ENCODE assay signal across 16 cellular contexts in genomic region chr6:114714836-114715507, GRCh38.
A peak's percentile ranks its signal among the peaks of the same experiment; 100 is the strongest.
DNase-seq lines count a peak whose midpoint lies in the region; ATAC-seq lines count a peak whose summit lies in the region.
"Had no signal": no experiment of that assay in that cellular context is flagged by ENCODE, and none has a peak within 500 bp of the region (broad histone marks: within the 10 kb centered on the region; RNA-seq: fewer than 3 reads in every experiment).

No MANE protein-coding gene starts in this region.

- no peak overlapping the region for H3K27ac Mint-ChIP-seq in effector memory CD8-positive, alpha-beta T cell
- H3K27ac Mint-ChIP-seq: activated naive CD4-positive, alpha-beta T cell treated with anti-CD3 and anti-CD28 coated beads, Interleukin-2, amount 50 U/mL, for 24 hours; stimulated activated naive B cell treated with anti-CD40 and anti-IgM and Interleukin-4, amounts not matched to agents 10 μg/mL and 1 μg/mL and 100 μg/mL, for 72 hours had no signal

- DNase-seq in NCI-H128 (lab: John Stamatoyannopoulos, UW; ENCODE audit: unreplicated experiment): no peak
- DNase-seq in posterior cingulate gyrus: no peak
- DNase-seq in effector memory CD8-positive, alpha-beta T cell: no peak
- no peak for DNase-seq in NOMO-1 treated with DMSO at 0.1 percent for 48 hours (lab: John Stamatoyannopoulos, UW; ENCODE audit: unreplicated experiment)
- DNase-seq: activated CD8-positive, alpha-beta memory T cell treated with anti-CD3 and anti-CD28 coated beads for 24 hours; AML-193; caudate nucleus; DND-41; NCI-H187; stimulated activated CD4-positive, alpha-beta T cell treated with anti-CD3 and anti-CD28 coated beads, Interleukin-2, amount 100 ng/mL, for 48 hours; stimulated activated naive B cell treated with anti-CD40 and anti-IgM and Interleukin-4, amounts not matched to agents 10 μg/mL and 1 μg/mL and 100 μg/mL, for 72 hours had no signal

- H3K9me3 Mint-ChIP-seq in effector memory CD8-positive, alpha-beta T cell: peaks cover 15 to 20% of the 10 kb centered on the region in 2 donors
- H3K9me3 Mint-ChIP-seq: activated naive CD4-positive, alpha-beta T cell treated with anti-CD3 and anti-CD28 coated beads, Interleukin-2, amount 50 U/mL, for 24 hours had no signal

- no peaks in the 10 kb centered on the region for H3K27me3 Mint-ChIP-seq in effector memory CD8-positive, alpha-beta T cell
- H3K27me3 Mint-ChIP-seq: activated naive CD4-positive, alpha-beta T cell treated with anti-CD3 and anti-CD28 coated beads, Interleukin-2, amount 50 U/mL, for 24 hours; stimulated activated naive B cell treated with anti-CD40 and anti-IgM and Interleukin-4, amounts not matched to agents 10 μg/mL and 1 μg/mL and 100 μg/mL, for 72 hours had no signal

- intact Hi-C loops in posterior cingulate gyrus (cut with DNase I): no loop called here

- no peaks in the 10 kb centered on the region for H3K4me1 Mint-ChIP-seq in effector memory CD8-positive, alpha-beta T cell (ENCODE audit: low read depth in 2 of 2)
- H3K4me1 Mint-ChIP-seq: activated naive CD4-positive, alpha-beta T cell treated with anti-CD3 and anti-CD28 coated beads, Interleukin-2, amount 50 U/mL, for 24 hours; stimulated activated naive B cell treated with anti-CD40 and anti-IgM and Interleukin-4, amounts not matched to agents 10 μg/mL and 1 μg/mL and 100 μg/mL, for 72 hours had no signal

- no peaks in the 10 kb centered on the region for H3K36me3 Mint-ChIP-seq in effector memory CD8-positive, alpha-beta T cell (ENCODE audit: insufficient read depth)
- H3K36me3 Mint-ChIP-seq: activated naive CD4-positive, alpha-beta T cell treated with anti-CD3 and anti-CD28 coated beads, Interleukin-2, amount 50 U/mL, for 24 hours; stimulated activated naive B cell treated with anti-CD40 and anti-IgM and Interleukin-4, amounts not matched to agents 10 μg/mL and 1 μg/mL and 100 μg/mL, for 72 hours had no signal

- peak; percentile 32 for ATAC-seq in GM18519 (IDR thresholded peaks at IDR 0.05; ENCODE audit: low FRiP score, unreplicated experiment)
- peak; percentile 46 for ATAC-seq in GM21381 (IDR thresholded peaks at IDR 0.05; ENCODE audit: unreplicated experiment)
- peak; percentile 49 for ATAC-seq in HG02884 (IDR thresholded peaks at IDR 0.05; ENCODE audit: unreplicated experiment)
- peak; percentile 35 for ATAC-seq in HG03565 (IDR thresholded peaks at IDR 0.05; ENCODE audit: unreplicated experiment)
- no peak for ATAC-seq in effector memory CD8-positive, alpha-beta T cell (replicated peaks)

- no peak overlapping the region for H3K4me3 Mint-ChIP-seq in effector memory CD8-positive, alpha-beta T cell
- H3K4me3 Mint-ChIP-seq: activated naive CD4-positive, alpha-beta T cell treated with anti-CD3 and anti-CD28 coated beads, Interleukin-2, amount 50 U/mL, for 24 hours; stimulated activated naive B cell treated with anti-CD40 and anti-IgM and Interleukin-4, amounts not matched to agents 10 μg/mL and 1 μg/mL and 100 μg/mL, for 72 hours had no signal
